ENCODE assay signal across 8 cellular contexts in the genomic region with DNA sequence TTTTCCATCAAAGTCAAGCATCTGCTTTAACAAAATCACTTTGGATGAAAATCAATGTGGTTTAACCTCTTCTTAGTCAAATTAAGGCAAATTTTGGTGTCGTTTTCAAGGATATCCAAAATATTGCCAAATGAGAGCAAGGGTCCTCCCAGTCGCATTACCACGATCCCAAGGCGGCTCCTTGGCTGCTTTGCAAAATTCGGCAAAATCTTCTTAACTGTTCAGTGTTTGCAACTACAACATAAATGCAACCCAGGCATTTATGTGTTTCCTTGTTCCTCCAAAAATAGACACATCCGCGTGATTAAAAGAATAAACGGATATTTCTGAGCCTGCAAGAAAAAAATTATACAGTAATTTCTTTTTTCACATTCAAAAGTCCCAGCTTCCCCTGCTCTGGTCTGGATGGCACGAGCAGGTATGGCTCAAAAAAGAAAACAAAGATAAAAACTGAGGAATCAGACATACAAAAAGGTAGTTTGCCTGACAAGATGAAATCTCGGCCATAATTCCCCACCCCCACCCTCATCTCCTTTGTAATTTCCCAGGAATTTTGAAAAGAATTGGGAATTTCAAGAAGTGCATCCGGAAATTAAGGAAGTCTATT. TPM values are rescaled to one million over a fixed set of nuclear protein-coding genes. Genes with fewer than 3 reads are reported as not detected.
DNase-seq lines count a peak whose midpoint lies in the region; ATAC-seq, FAIRE-seq and TF ChIP-seq lines count a peak whose summit lies in the region.

No MANE protein-coding gene starts in this region.

- peaks cover 81% of the 10 kb centered on the region for H3K4me1 ChIP-seq in HUES48 (ENCODE audit: control insufficient read depth, insufficient read depth, low read length)

- H3K9me3 ChIP-seq in HUES48 (ENCODE audit: control insufficient read depth, insufficient read depth, low read length), result no peaks in the 10 kb centered on the region

- no peak for TF ChIP-seq CTCF in AG04449 (IDR thresholded peaks at IDR 0.05; ENCODE audit: insufficient read depth, low read length, missing control alignments)

- H3K4me3 ChIP-seq in AG04449 (ENCODE audit: low read depth, low read length), result peak overlapping the region; percentile 65
- H3K4me3 ChIP-seq in HUES48 (ENCODE audit: low read depth, low read length), result peak overlapping the region; percentile 82

- FAIRE-seq in RCC 7860 (lab: Jason Lieb, UNC), result no peak

- no peak for ATAC-seq in naive B cell (ENCODE audit: low read depth in 2 of 2)
- no peak for ATAC-seq in GM18861 (IDR thresholded peaks at IDR 0.05; ENCODE audit: unreplicated experiment)
- no peak for ATAC-seq in HG02571 (IDR thresholded peaks at IDR 0.05; ENCODE audit: unreplicated experiment)

- H3K4me3 Mint-ChIP-seq in naive B cell, result peak overlapping the region in 6 of 8 donors; percentile 25 to 86 (median 53)

- H3K27me3 ChIP-seq in HUES48 (ENCODE audit: control insufficient read depth, insufficient read depth, low read length), result peaks cover 57% of the 10 kb centered on the region

- no peaks in the 10 kb centered on the region for H3K36me3 Mint-ChIP-seq in naive B cell

- DNase-seq in AG04449 (ENCODE audit: low read depth, low spot score), result no peak
- no peak for DNase-seq in naive B cell
- no peak for DNase-seq in RCC 7860 (ENCODE audit: low spot score)
- DNase-seq in NCI-H526 treated with DMSO at 0.1 percent for 48 hours (lab: John Stamatoyannopoulos, UW), result no peak

- H3K27ac ChIP-seq in HUES48 (ENCODE audit: low read depth, low read length), result peak overlapping the region; percentile 68
- peak overlapping the region; percentile 81 for H3K27ac ChIP-seq in cingulate gyrus (ENCODE audit: low read depth, low read length)

- H3K27ac Mint-ChIP-seq in naive B cell, result peak overlapping the region; percentile 33 to 96 (median 70)

- H3K9me3 Mint-ChIP-seq in naive B cell, result peaks cover 0 to 19% (median 0%) of the 10 kb centered on the region in 7 donors

- no peaks in the 10 kb centered on the region for H3K36me3 ChIP-seq in HUES48 (ENCODE audit: control insufficient read depth, insufficient read depth, low read length)

- peaks cover 25 to 43% (median 33%) of the 10 kb centered on the region in 3 donors for H3K4me1 Mint-ChIP-seq in naive B cell

- POLR2A ChIA-PET in AG04449 (lab: Yijun Ruan, JAX), result no interaction called here

- CTCF ChIA-PET in AG04449 (lab: Yijun Ruan, JAX), result interaction anchor here (1.0 to 3.1 kb wide), 3 partner anchors 23 to 213 kb away, joined by 4 to 15 read pairs (median 7); no protein-coding TSS in a partner anchor

- no peak overlapping the region for H3K9ac ChIP-seq in HUES48 (ENCODE audit: low read depth, low read length)

- peaks cover 62 to 72% (median 69%) of the 10 kb centered on the region in 3 donors for H3K27me3 Mint-ChIP-seq in naive B cell

RNA-seq across cellular contexts. Expression of a gene that starts 6.1 kb away (rescaled TPM):
- not detected for polyA plus RNA-seq in naive B cell (ENCODE audit: low read depth in 6 of 6)

RNA-seq across cellular contexts. Expression of a gene that starts 14.6 kb away (rescaled TPM):
- 1 to 10 TPM; 3.8 to 7.3 (median 6.6) TPM for polyA plus RNA-seq in naive B cell (ENCODE audit: low read depth in 6 of 6)
